Comparison of ENCODE assay signal across 2 cellular contexts in the genomic region with DNA sequence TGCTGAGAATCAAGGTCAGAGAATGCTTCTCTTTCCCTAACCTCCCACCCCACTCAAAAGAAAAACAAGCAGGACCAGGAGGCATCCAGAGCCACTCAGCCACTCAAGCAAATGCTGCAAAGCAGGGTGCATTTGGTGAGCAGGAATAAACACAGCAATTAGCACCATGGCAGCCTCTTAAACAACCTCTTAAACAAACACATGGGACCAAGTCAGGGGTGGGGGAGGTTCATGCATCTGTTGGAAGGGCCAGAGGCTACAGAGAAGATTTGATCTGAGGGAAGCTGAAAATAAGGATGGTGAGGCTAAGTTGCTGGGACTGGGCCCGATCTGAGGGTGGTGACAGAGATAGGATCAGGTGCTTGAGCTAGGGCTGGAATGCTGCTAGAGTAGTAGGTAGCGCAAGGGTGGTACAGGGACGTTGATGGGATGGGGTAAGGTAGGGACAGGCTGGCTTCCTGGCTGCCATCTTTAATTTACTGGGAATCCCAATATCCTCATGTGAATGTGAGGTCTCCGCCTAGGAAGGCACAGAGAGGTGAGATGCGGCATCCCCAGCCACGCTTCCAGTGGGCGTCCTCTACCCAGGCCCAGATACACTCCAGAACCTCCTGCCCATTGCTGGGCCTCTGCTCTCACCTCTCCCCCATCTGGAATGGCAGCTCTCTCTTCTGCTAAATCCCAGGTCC.
TF ChIP-seq lines count a peak whose summit lies in the region.

No MANE protein-coding gene starts in this region.

TF ChIP-seq in SK-N-SH, 30 proteins besides CTCF, POLR2A, EP300 and RAD21 (continued from another document):
- TF ChIP-seq, protein P1, sequence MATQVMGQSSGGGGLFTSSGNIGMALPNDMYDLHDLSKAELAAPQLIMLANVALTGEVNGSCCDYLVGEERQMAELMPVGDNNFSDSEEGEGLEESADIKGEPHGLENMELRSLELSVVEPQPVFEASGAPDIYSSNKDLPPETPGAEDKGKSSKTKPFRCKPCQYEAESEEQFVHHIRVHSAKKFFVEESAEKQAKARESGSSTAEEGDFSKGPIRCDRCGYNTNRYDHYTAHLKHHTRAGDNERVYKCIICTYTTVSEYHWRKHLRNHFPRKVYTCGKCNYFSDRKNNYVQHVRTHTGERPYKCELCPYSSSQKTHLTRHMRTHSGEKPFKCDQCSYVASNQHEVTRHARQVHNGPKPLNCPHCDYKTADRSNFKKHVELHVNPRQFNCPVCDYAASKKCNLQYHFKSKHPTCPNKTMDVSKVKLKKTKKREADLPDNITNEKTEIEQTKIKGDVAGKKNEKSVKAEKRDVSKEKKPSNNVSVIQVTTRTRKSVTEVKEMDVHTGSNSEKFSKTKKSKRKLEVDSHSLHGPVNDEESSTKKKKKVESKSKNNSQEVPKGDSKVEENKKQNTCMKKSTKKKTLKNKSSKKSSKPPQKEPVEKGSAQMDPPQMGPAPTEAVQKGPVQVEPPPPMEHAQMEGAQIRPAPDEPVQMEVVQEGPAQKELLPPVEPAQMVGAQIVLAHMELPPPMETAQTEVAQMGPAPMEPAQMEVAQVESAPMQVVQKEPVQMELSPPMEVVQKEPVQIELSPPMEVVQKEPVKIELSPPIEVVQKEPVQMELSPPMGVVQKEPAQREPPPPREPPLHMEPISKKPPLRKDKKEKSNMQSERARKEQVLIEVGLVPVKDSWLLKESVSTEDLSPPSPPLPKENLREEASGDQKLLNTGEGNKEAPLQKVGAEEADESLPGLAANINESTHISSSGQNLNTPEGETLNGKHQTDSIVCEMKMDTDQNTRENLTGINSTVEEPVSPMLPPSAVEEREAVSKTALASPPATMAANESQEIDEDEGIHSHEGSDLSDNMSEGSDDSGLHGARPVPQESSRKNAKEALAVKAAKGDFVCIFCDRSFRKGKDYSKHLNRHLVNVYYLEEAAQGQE (IDR thresholded peaks at IDR 0.05; ENCODE audit: low read depth, low read length) = no peak
- TF ChIP-seq RCOR1 (IDR thresholded peaks at IDR 0.05; ENCODE audit: low read length) = no peak

TF ChIP-seq in SK-N-SH treated with all-trans-retinoic acid at 6 μM for 48 hours, 23 proteins besides CTCF, POLR2A, EP300 and RAD21 (continued from another document):
- TF ChIP-seq, protein P2, sequence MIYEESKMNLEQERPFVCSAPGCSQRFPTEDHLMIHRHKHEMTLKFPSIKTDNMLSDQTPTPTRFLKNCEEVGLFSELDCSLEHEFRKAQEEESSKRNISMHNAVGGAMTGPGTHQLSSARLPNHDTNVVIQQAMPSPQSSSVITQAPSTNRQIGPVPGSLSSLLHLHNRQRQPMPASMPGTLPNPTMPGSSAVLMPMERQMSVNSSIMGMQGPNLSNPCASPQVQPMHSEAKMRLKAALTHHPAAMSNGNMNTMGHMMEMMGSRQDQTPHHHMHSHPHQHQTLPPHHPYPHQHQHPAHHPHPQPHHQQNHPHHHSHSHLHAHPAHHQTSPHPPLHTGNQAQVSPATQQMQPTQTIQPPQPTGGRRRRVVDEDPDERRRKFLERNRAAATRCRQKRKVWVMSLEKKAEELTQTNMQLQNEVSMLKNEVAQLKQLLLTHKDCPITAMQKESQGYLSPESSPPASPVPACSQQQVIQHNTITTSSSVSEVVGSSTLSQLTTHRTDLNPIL (CRISPR knock-in tag; IDR thresholded peaks at IDR 0.05; ENCODE audit: low read depth) = no peak
- TF ChIP-seq ZC3H10 (CRISPR knock-in tag; IDR thresholded peaks at IDR 0.05) = no peak
- TF ChIP-seq, protein P3, sequence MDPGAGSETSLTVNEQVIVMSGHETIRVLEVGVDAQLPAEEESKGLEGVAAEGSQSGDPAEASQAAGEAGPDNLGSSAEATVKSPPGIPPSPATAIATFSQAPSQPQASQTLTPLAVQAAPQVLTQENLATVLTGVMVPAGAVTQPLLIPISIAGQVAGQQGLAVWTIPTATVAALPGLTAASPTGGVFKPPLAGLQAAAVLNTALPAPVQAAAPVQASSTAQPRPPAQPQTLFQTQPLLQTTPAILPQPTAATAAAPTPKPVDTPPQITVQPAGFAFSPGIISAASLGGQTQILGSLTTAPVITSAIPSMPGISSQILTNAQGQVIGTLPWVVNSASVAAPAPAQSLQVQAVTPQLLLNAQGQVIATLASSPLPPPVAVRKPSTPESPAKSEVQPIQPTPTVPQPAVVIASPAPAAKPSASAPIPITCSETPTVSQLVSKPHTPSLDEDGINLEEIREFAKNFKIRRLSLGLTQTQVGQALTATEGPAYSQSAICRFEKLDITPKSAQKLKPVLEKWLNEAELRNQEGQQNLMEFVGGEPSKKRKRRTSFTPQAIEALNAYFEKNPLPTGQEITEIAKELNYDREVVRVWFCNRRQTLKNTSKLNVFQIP (CRISPR knock-in tag; IDR thresholded peaks at IDR 0.05; ENCODE audit: borderline replicate concordance, low read depth) = no peak
- no peak for TF ChIP-seq SNAI2 (CRISPR knock-in tag; IDR thresholded peaks at IDR 0.05)
- TF ChIP-seq ZFP30 (CRISPR knock-in tag; IDR thresholded peaks at IDR 0.05) = no peak
